ENCODE assay signal across 12 cellular contexts in the genomic region with DNA sequence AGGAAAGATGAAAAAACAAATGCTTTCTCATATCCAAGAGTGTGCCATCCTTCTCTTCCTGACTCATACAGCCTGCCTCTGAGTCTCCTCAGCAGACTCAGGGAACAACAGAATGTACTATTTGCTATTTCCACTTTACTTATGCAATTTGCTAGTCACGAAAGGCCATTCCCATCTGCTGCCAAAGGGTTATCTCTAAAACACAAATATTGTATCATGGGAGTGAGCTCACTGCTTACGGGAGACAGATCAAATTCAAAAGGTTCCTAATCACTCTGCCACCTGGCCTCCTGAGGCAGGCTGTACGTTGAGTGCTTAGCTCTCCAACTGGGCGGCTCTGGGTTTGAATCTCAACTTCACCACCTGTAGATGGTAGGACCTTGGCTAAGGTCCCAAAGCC.
DNase-seq lines count a peak whose midpoint lies in the region; ATAC-seq and TF ChIP-seq lines count a peak whose summit lies in the region.
"Had no signal": no experiment of that assay in that cellular context is flagged by ENCODE, and none has a peak within 500 bp of the region (broad histone marks: within the 10 kb centered on the region; RNA-seq: fewer than 3 reads in every experiment).

No MANE protein-coding gene starts in this region.

- no peak for TF ChIP-seq CTCF in heart right ventricle (IDR thresholded peaks at IDR 0.05)
- no peak for TF ChIP-seq CTCF in suprapubic skin (IDR thresholded peaks at IDR 0.05)
- no peak for TF ChIP-seq CTCF in HFFc6 (IDR thresholded peaks at IDR 0.05)

- no peaks in the 10 kb centered on the region for H3K27me3 ChIP-seq in heart right ventricle
- H3K27me3 ChIP-seq in suprapubic skin = no peaks in the 10 kb centered on the region

- H3K27ac Mint-ChIP-seq in HFFc6 = no peak overlapping the region

- H3K4me3 Mint-ChIP-seq in HFFc6 = no peak overlapping the region
- H3K4me3 Mint-ChIP-seq: neural crest cell had no signal

- H3K4me1 ChIP-seq in heart right ventricle (peaks cover 0 to 46% (median 26%) of the 10 kb centered on the region in 9 donors), suprapubic skin (peaks cover 29% of the 10 kb centered on the region)

- TF ChIP-seq EP300 in suprapubic skin (IDR thresholded peaks at IDR 0.05) = no peak

- H3K27ac ChIP-seq in heart right ventricle = peak overlapping the region in 6 of 10 donors; percentile 10 to 56 (median 32)
- H3K27ac ChIP-seq in suprapubic skin = peak overlapping the region; percentile 7

- H3K27me3 Mint-ChIP-seq in HFFc6 (ENCODE audit: insufficient read depth) = no peaks in the 10 kb centered on the region; the same call in 1 of the 2 replicates

- 18 to 33% methylated on average over 4 of the region's 4 CpGs for WGBS in heart right ventricle, 2 donors
- 86% methylated on average over 4 of the region's 4 CpGs for WGBS in suprapubic skin

- H3K36me3 ChIP-seq in heart right ventricle = no peaks in the 10 kb centered on the region
- H3K36me3 ChIP-seq in suprapubic skin = no peaks in the 10 kb centered on the region

- H3K9me3 ChIP-seq in heart right ventricle (no peaks in the 10 kb centered on the region), suprapubic skin (no peaks in the 10 kb centered on the region)

- ATAC-seq in heart right ventricle (peak in 7 of 8 donors; percentile 30 to 84 (median 70)), GM21576 (IDR thresholded peaks at IDR 0.05; ENCODE audit: unreplicated experiment) (no peak)

- intact Hi-C loops in heart right ventricle (cut with DNase I) = loop anchor here in 3 of 10 donors (10.0 kb wide), 2 partner anchors 74 to 86 kb away; no protein-coding TSS in a partner anchor

- H3K36me3 Mint-ChIP-seq in HFFc6 (ENCODE audit: low read depth) = no peaks in the 10 kb centered on the region

- H3K9me3 Mint-ChIP-seq in HFFc6 = peaks cover 8% of the 10 kb centered on the region; the same call in 1 of the 2 replicates
- H3K9me3 Mint-ChIP-seq: neural crest cell had no signal

- H3K4me3 ChIP-seq in heart right ventricle (no peak overlapping the region), suprapubic skin (no peak overlapping the region)

- H3K4me1 Mint-ChIP-seq in HFFc6 (ENCODE audit: low read depth) = no peaks in the 10 kb centered on the region
- H3K4me1 Mint-ChIP-seq: neural crest cell had no signal

- DNase-seq in NCI-H748 (lab: John Stamatoyannopoulos, UW; ENCODE audit: unreplicated experiment) (peak; percentile 61), NCI-H748 treated with DMSO at 0.1 percent for 48 hours (lab: John Stamatoyannopoulos, UW) (no peak), SHP77 (lab: John Stamatoyannopoulos, UW) (peak; percentile 94 to 95), heart right ventricle (no peak), suprapubic skin (ENCODE audit: low spot score in 2 of 2) (no peak), HFFc6 (no peak), NOMO-1 treated with dmso at 0.1 percent for 144 hours (lab: John Stamatoyannopoulos, UW; ENCODE audit: unreplicated experiment) (no peak)
- DNase-seq: ACHN; activated CD8-positive, alpha-beta memory T cell treated with anti-CD3 and anti-CD28 coated beads, Interleukin-2, amount 50 U/mL, for 48 hours; NCI-H526 had no signal

- no peak for TF ChIP-seq POLR2A in suprapubic skin (IDR thresholded peaks at IDR 0.05)

Comparison
In these comparisons a context has a peak if more than half of its experiments do, and no peak if none do; other contexts are left out.
1. DNase-seq: peak in NCI-H748 (single experiment) and SHP77 (2 of 2); none in NCI-H748 treated with DMSO at 0.1 percent for 48 hours (single experiment), heart right ventricle (0 of 2), suprapubic skin (0 of 2), HFFc6 (single experiment) and NOMO-1 treated with dmso at 0.1 percent for 144 hours (single experiment).